In genomic region chr7:67375427-67375826, GRCh38 we compare ENCODE assay signal across 37 cellular contexts.
A peak's percentile ranks its signal among the peaks of the same experiment; 100 is the strongest.
DNase-seq lines count a peak whose midpoint lies in the region; ATAC-seq, FAIRE-seq and TF ChIP-seq lines count a peak whose summit lies in the region.
"Had no signal": no experiment of that assay in that cellular context is flagged by ENCODE, and none has a peak within 500 bp of the region (broad histone marks: within the 10 kb centered on the region; RNA-seq: fewer than 3 reads in every experiment).

No MANE protein-coding gene starts in this region.

- peaks cover 6% of the 10 kb centered on the region for H3K9me3 Mint-ChIP-seq in chondrocyte (ENCODE audit: low read depth)
- H3K9me3 Mint-ChIP-seq in endodermal cell: peaks cover 33% of the 10 kb centered on the region
- H3K9me3 Mint-ChIP-seq: CD4-positive, alpha-beta T cell had no signal

- no peaks in the 10 kb centered on the region for H3K36me3 ChIP-seq in HepG2 (replicated peaks in 1 of 2; ENCODE audit: control insufficient read depth in 1 of 2, insufficient read depth in 2 of 2, low read length in 2 of 2)
- no peaks in the 10 kb centered on the region for H3K36me3 ChIP-seq in right lobe of liver
- H3K36me3 ChIP-seq in K562 (ENCODE audit: control insufficient read depth, insufficient read depth, low read length): no peaks in the 10 kb centered on the region
- no peaks in the 10 kb centered on the region for H3K36me3 ChIP-seq in endodermal cell (ENCODE audit: control insufficient read depth, insufficient read depth, low read length)
- H3K36me3 ChIP-seq: BE2C; BLaER1; BLaER1 treated with 17β-estradiol and CSF1 and Interleukin-3, amounts not matched to agents 10 nM and 100 nM had no signal

- CTCF ChIA-PET in HepG2 (lab: Yijun Ruan, JAX; ENCODE audit: low intra/inter-chr PET ratio, low total read pairs) (no interaction called here), K562 (lab: Yijun Ruan, JAX; ENCODE audit: low intra/inter-chr PET ratio) (no interaction called here)

- H3K27me3 Mint-ChIP-seq in chondrocyte (ENCODE audit: low read depth): peaks cover 11% of the 10 kb centered on the region
- peaks cover 11% of the 10 kb centered on the region for H3K27me3 Mint-ChIP-seq in endodermal cell (ENCODE audit: insufficient read depth)

- no peaks in the 10 kb centered on the region for H3K9me1 ChIP-seq in K562 (ENCODE audit: control insufficient read depth, insufficient read depth, low read length)

- H3K9me3 ChIP-seq in HepG2 (ENCODE audit: low read length) (peaks cover 7% of the 10 kb centered on the region; the same call in 1 of the 2 replicates), right lobe of liver (no peaks in the 10 kb centered on the region), K562 (replicated peaks; ENCODE audit: control insufficient read depth, insufficient read depth, low read depth, low read length) (peaks cover 1% of the 10 kb centered on the region), endodermal cell (ENCODE audit: control insufficient read depth, low read length) (peaks cover 25% of the 10 kb centered on the region)
- H3K9me3 ChIP-seq: BE2C, Caco-2 had no signal

- H3K4me1 Mint-ChIP-seq in chondrocyte (ENCODE audit: low read depth): peaks cover 4% of the 10 kb centered on the region
- H3K4me1 Mint-ChIP-seq in endodermal cell: no peaks in the 10 kb centered on the region
- H3K4me1 Mint-ChIP-seq: B cell had no signal

- H3K4me1 ChIP-seq in HepG2 (ENCODE audit: insufficient read depth, low read length): no peaks in the 10 kb centered on the region
- no peaks in the 10 kb centered on the region for H3K4me1 ChIP-seq in right lobe of liver
- no peaks in the 10 kb centered on the region; a peak in 1 of 5 replicates for H3K4me1 ChIP-seq in K562 (replicated peaks in 1 of 2; ENCODE audit: control insufficient read depth in 2 of 2, insufficient read depth in 2 of 2, low read length in 2 of 2)
- H3K4me1 ChIP-seq in endodermal cell (ENCODE audit: control insufficient read depth, insufficient read depth, low read length): no peaks in the 10 kb centered on the region
- H3K4me1 ChIP-seq: BLaER1 had no signal

- ATAC-seq in HepG2 (no peak), right lobe of liver (no peak), K562 (no peak)
- ATAC-seq: A549; CD8-positive, alpha-beta T cell had no signal

- in situ Hi-C loops in HepG2 (cut with HindIII; ENCODE audit: extremely low pct_ligation_motif_present, low pct_unique_long_range_greater_than_20kb): no loop called here
- in situ Hi-C loops in K562 (cut with MboI): no loop called here

- H3K27ac Mint-ChIP-seq in chondrocyte (ENCODE audit: unreplicated experiment): no peak overlapping the region
- H3K27ac Mint-ChIP-seq in endodermal cell: no peak overlapping the region
- H3K27ac Mint-ChIP-seq: B cell; CD14-positive monocyte; CD4-positive, alpha-beta memory T cell; CD4-positive, alpha-beta T cell; CD4-positive, CD25-positive, alpha-beta regulatory T cell; CD8-positive, alpha-beta memory T cell; CD8-positive, alpha-beta T cell had no signal

- POLR2A ChIA-PET in HepG2 (lab: Yijun Ruan, JAX): no interaction called here
- POLR2A ChIA-PET in K562 (lab: Yijun Ruan, JAX): no interaction called here

- DNase-seq in HepG2 (ENCODE audit: low spot score): no peak
- DNase-seq in right lobe of liver: no peak
- no peak for DNase-seq in K562 (ENCODE audit: extremely low read depth in 1 of 4, low spot score in 3 of 4)
- DNase-seq in chondrocyte (ENCODE audit: low spot score): peak; percentile 6
- no peak for DNase-seq in endodermal cell
- no peak for DNase-seq in foreskin fibroblast
- DNase-seq in RKO (ENCODE audit: low spot score): no peak
- DNase-seq in NOMO-1 (lab: John Stamatoyannopoulos, UW; ENCODE audit: unreplicated experiment in 2 of 2): no peak
- DNase-seq: 8988T; ACHN; AML-193; BE2C; C1 segment of cervical spinal cord; Caco-2; Calu3; CD4-positive, alpha-beta memory T cell; CD4-positive, alpha-beta T cell; CD4-positive, CD25-positive, alpha-beta regulatory T cell; CD8-positive, alpha-beta memory T cell; CD8-positive, alpha-beta T cell; COR-L47; DMS 273 treated with DMSO at 0.1 percent for 48 hours; DMS153; DMS53; DMS79; DMS79 treated with DMSO at 0.1 percent for 48 hours; DND-41; EL had no signal

- H3K27ac ChIP-seq in HepG2 (ENCODE audit: extremely low read length, insufficient read depth, low read length) (no peak overlapping the region), right lobe of liver (no peak overlapping the region), K562 (ENCODE audit: extremely low read depth, low read depth, low read length) (no peak overlapping the region), endodermal cell (ENCODE audit: low read depth, low read length) (no peak overlapping the region)
- H3K27ac ChIP-seq: 22Rv1; A549; BLaER1; BLaER1 treated with 17β-estradiol and CSF1 and Interleukin-3, amounts not matched to agents 10 nM and 100 nM; C4-2B had no signal

- intact Hi-C loops in HepG2 (cut with micrococcal nuclease; ENCODE audit: unreplicated experiment): no loop called here
- intact Hi-C loops in right lobe of liver (cut with DNase I): no loop called here
- intact Hi-C loops in K562 (cut with micrococcal nuclease): loop anchor here (5.0 kb wide), 2 partner anchors 107 to 252 kb away; no protein-coding TSS in a partner anchor

- H3K79me2 ChIP-seq in HepG2 (ENCODE audit: insufficient read depth, low read length) (no peaks in the 10 kb centered on the region), K562 (ENCODE audit: control insufficient read depth, insufficient read depth, low read length) (no peaks in the 10 kb centered on the region)

- H3K4me2 ChIP-seq in HepG2 (ENCODE audit: low read depth, low read length) (no peak overlapping the region), K562 (ENCODE audit: insufficient read depth, low read length) (no peak overlapping the region)
- H3K4me2 ChIP-seq: A549; BLaER1; BLaER1 treated with 17β-estradiol and CSF1 and Interleukin-3, amounts not matched to agents 10 nM and 100 nM had no signal

- TF ChIP-seq POLR2A in HepG2 (IDR thresholded peaks at IDR 0.05; ENCODE audit: insufficient read depth in 1 of 2, low read depth in 2 of 2, low read length in 2 of 2): no peak
- no peak for TF ChIP-seq POLR2A in right lobe of liver (IDR thresholded peaks at IDR 0.05)
- TF ChIP-seq POLR2A in K562 (conservative IDR thresholded peaks at IDR 0.05): no peak

- no peaks in the 10 kb centered on the region for H3K27me3 ChIP-seq in HepG2 (ENCODE audit: control insufficient read depth in 1 of 2, insufficient read depth in 2 of 2, low read length in 2 of 2)
- no peaks in the 10 kb centered on the region for H3K27me3 ChIP-seq in right lobe of liver
- no peaks in the 10 kb centered on the region for H3K27me3 ChIP-seq in K562 (ENCODE audit: control insufficient read depth in 2 of 2, insufficient read depth in 2 of 2, low read length in 2 of 2)
- H3K27me3 ChIP-seq in endodermal cell (ENCODE audit: control insufficient read depth, insufficient read depth, low read length, poor library complexity, severe bottlenecking): no peaks in the 10 kb centered on the region
- H3K27me3 ChIP-seq: BLaER1; BLaER1 treated with 17β-estradiol and CSF1 and Interleukin-3, amounts not matched to agents 10 nM and 100 nM had no signal

- TF ChIP-seq RAD21 in HepG2 (CRISPR knock-in tag; IDR thresholded peaks at IDR 0.05) (no peak), K562 (CRISPR knock-in tag; conservative IDR thresholded peaks at IDR 0.05 in 1 of 2, IDR thresholded peaks at IDR 0.05 in 1 of 2) (no peak)

- TF ChIP-seq EP300 in HepG2 (IDR thresholded peaks at IDR 0.05; ENCODE audit: low read depth in 2 of 2, low read length in 2 of 2) (no peak), HepG2 (CRISPR knock-in tag; IDR thresholded peaks at IDR 0.05; ENCODE audit: borderline replicate concordance) (no peak), K562 (IDR thresholded peaks at IDR 0.05; ENCODE audit: low read length) (no peak)

- BruUV-seq in HepG2 (replicated peaks; lab: Mats Ljungman, UMichigan) (no TSS peak), K562 (replicated peaks; lab: Mats Ljungman, UMichigan) (no TSS peak)

- H3K4me3 ChIP-seq in HepG2 (replicated peaks in 1 of 3; ENCODE audit: insufficient read depth in 1 of 3, low read depth in 2 of 3, low read length in 3 of 3): no peak overlapping the region
- H3K4me3 ChIP-seq in right lobe of liver: no peak overlapping the region
- no peak overlapping the region for H3K4me3 ChIP-seq in K562
- peak overlapping the region; percentile 23 for H3K4me3 ChIP-seq in endodermal cell (ENCODE audit: low read length)
- no peak overlapping the region for H3K4me3 ChIP-seq in foreskin fibroblast (ENCODE audit: low read depth in 1 of 2, low read length in 2 of 2)
- H3K4me3 ChIP-seq: A549; BLaER1; BLaER1 treated with 17β-estradiol and CSF1 and Interleukin-3, amounts not matched to agents 10 nM and 100 nM had no signal

- H3K4me3 Mint-ChIP-seq in chondrocyte (ENCODE audit: unreplicated experiment): no peak overlapping the region
- no peak overlapping the region for H3K4me3 Mint-ChIP-seq in endodermal cell
- H3K4me3 Mint-ChIP-seq: B cell; CD14-positive monocyte; CD4-positive, alpha-beta memory T cell; CD4-positive, alpha-beta T cell; CD4-positive, CD25-positive, alpha-beta regulatory T cell; CD8-positive, alpha-beta memory T cell; CD8-positive, alpha-beta T cell had no signal

- FAIRE-seq in HepG2 (lab: Jason Lieb, UNC) (no peak), K562 (lab: Jason Lieb, UNC) (no peak)
- FAIRE-seq: A204.1, A549, D721Med had no signal

- TF ChIP-seq CTCF in HepG2 (CRISPR knock-in tag; IDR thresholded peaks at IDR 0.05) (no peak), right lobe of liver (IDR thresholded peaks at IDR 0.05) (no peak), K562 (IDR thresholded peaks at IDR 0.05 in 2 of 3, conservative IDR thresholded peaks at IDR 0.05 in 1 of 3; ENCODE audit: insufficient read depth in 2 of 3, low read depth in 1 of 3, low read length in 3 of 3) (no peak), chondrocyte (IDR thresholded peaks at IDR 0.05) (no peak), endodermal cell (conservative IDR thresholded peaks at IDR 0.05) (no peak), foreskin fibroblast (IDR thresholded peaks at IDR 0.05; ENCODE audit: low read depth, low read length) (no peak)

- 34% methylated on average over 5 of the region's 5 CpGs for WGBS in HepG2 (ENCODE audit: low lambda C conversion rate)
- WGBS in right lobe of liver (ENCODE audit: insufficient coverage, low coverage, low lambda C conversion rate, missing lambda C conversion rate): 79% methylated on average over 5 of the region's 5 CpGs
- WGBS in K562 (ENCODE audit: insufficient coverage, low coverage, missing lambda C conversion rate): 4% methylated on average over 5 of the region's 5 CpGs
- 90 to 92% methylated on average over 5 of the region's 5 CpGs for WGBS in endodermal cell (ENCODE audit: insufficient coverage in 1 of 2, insufficient read length in 1 of 2), 2 experiments

- H3K9ac ChIP-seq in HepG2 (ENCODE audit: insufficient read depth, low read depth, low read length): no peak overlapping the region
- H3K9ac ChIP-seq in K562 (ENCODE audit: insufficient read depth in 1 of 2, low read depth in 2 of 2, low read length in 2 of 2): no peak overlapping the region
- H3K9ac ChIP-seq in endodermal cell (ENCODE audit: extremely low read depth, low read length, poor library complexity, severe bottlenecking): no peak overlapping the region
- H3K9ac ChIP-seq: BLaER1; BLaER1 treated with 17β-estradiol and CSF1 and Interleukin-3, amounts not matched to agents 10 nM and 100 nM had no signal

- peaks cover 3% of the 10 kb centered on the region for H3K36me3 Mint-ChIP-seq in chondrocyte (ENCODE audit: low read depth)
- peaks cover 2% of the 10 kb centered on the region for H3K36me3 Mint-ChIP-seq in endodermal cell (ENCODE audit: low read depth)
- H3K36me3 Mint-ChIP-seq: CD14-positive monocyte; CD4-positive, CD25-positive, alpha-beta regulatory T cell; CD8-positive, alpha-beta memory T cell; CD8-positive, alpha-beta T cell had no signal

- H4K20me1 ChIP-seq in HepG2 (ENCODE audit: insufficient read depth, low read length) (no peaks in the 10 kb centered on the region), K562 (replicated peaks; ENCODE audit: control insufficient read depth, insufficient read depth, low read length) (peaks cover 5% of the 10 kb centered on the region; the same call in 1 of the 2 replicates)
- H4K20me1 ChIP-seq: BLaER1; BLaER1 treated with 17β-estradiol and CSF1 and Interleukin-3, amounts not matched to agents 10 nM and 100 nM had no signal

- H2AFZ ChIP-seq in HepG2 (ENCODE audit: low read length): no peak overlapping the region
- H2AFZ ChIP-seq in K562 (ENCODE audit: low read depth, low read length): no peak overlapping the region

Comparison
In these comparisons a context has a peak if more than half of its experiments do, and no peak if none do; other contexts are left out.
1. Of the 241 proteins assayed by ChIP-seq in both HepG2 and K562: peak only in HepG2: none; only in K562: none; in both: ZNF12; in neither: 240.